ENCODE assay signal across 23 cellular contexts in the genomic region with DNA sequence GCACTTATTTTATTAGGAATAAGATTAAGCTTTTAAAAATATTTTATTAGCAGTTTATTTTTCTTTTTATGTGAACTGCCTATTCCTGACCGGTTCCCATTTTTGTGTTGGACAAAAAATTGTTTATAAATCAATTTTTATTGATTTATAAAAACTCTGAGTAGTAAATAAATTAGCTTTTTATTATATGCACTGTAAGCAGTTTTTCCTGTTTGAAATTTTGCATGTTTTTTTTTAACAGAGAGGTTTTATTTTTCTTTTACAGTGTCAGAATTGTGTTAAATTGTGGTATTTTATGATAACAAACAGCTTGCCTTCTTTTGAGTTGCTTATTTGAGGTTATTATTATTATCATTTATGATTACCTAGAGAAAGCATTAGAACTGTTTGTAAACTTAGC.
DNase-seq lines count a peak whose midpoint lies in the region; ATAC-seq, FAIRE-seq and TF ChIP-seq lines count a peak whose summit lies in the region.
"Had no signal": no experiment of that assay in that cellular context is flagged by ENCODE, and none has a peak within 500 bp of the region (broad histone marks: within the 10 kb centered on the region; RNA-seq: fewer than 3 reads in every experiment).

No MANE protein-coding gene starts in this region.

- TF ChIP-seq CTCF in 22Rv1 (IDR thresholded peaks at IDR 0.05) (no peak), A549 (IDR thresholded peaks at IDR 0.05) (no peak), K562 (IDR thresholded peaks at IDR 0.05 in 2 of 3, conservative IDR thresholded peaks at IDR 0.05 in 1 of 3; ENCODE audit: insufficient read depth in 2 of 3, low read depth in 1 of 3, low read length in 3 of 3) (no peak)

- H3K27ac ChIP-seq in 22Rv1: peak overlapping the region; percentile 70
- no peak overlapping the region for H3K27ac ChIP-seq in A549
- H3K27ac ChIP-seq in K562 (ENCODE audit: extremely low read depth, low read depth, low read length): no peak overlapping the region
- H3K27ac ChIP-seq: BLaER1 treated with 17β-estradiol and CSF1 and Interleukin-3, amounts not matched to agents 10 nM and 100 nM had no signal

- no peak overlapping the region for H3K9ac ChIP-seq in K562 (ENCODE audit: insufficient read depth in 1 of 2, low read depth in 2 of 2, low read length in 2 of 2)
- H3K9ac ChIP-seq: BLaER1 treated with 17β-estradiol and CSF1 and Interleukin-3, amounts not matched to agents 10 nM and 100 nM had no signal

- H3K79me2 ChIP-seq in K562 (ENCODE audit: control insufficient read depth, insufficient read depth, low read length): no peaks in the 10 kb centered on the region

- no peaks in the 10 kb centered on the region for H3K9me1 ChIP-seq in K562 (ENCODE audit: control insufficient read depth, insufficient read depth, low read length)

- intact Hi-C loops in K562 (cut with micrococcal nuclease): no loop called here

- ATAC-seq in A549 (no peak), K562 (no peak), HG02970 (IDR thresholded peaks at IDR 0.05; ENCODE audit: low FRiP score, unreplicated experiment) (no peak)
- ATAC-seq: HCT116 had no signal

- FAIRE-seq in A549 (lab: Jason Lieb, UNC) (peak; percentile 46), K562 (lab: Jason Lieb, UNC) (no peak), frontal cortex (lab: Jason Lieb, UNC) (peak; percentile 49)
- FAIRE-seq: GM12891, GM18507 had no signal

- DNase-seq in A549 (ENCODE audit: low read depth in 1 of 2, low spot score in 1 of 2): no peak
- no peak for DNase-seq in K562 (ENCODE audit: extremely low read depth in 1 of 4, low spot score in 3 of 4)
- no peak for DNase-seq in frontal cortex (ENCODE audit: low spot score in 2 of 2)
- no peak for DNase-seq in mesenteric fat pad (ENCODE audit: low spot score)
- no peak for DNase-seq in activated CD8-positive, alpha-beta memory T cell treated with anti-CD3 and anti-CD28 coated beads, Interleukin-2, amount 50 U/mL, for 4 hours
- no peak for DNase-seq in NCI-H1092 treated with DMSO at 0.1 percent for 48 hours (lab: John Stamatoyannopoulos, UW)
- DNase-seq: ACHN; AML-193; BE2C; Calu3; CD4-positive, alpha-beta T cell; CD8-positive, alpha-beta memory T cell; COR-L47; DMS79 treated with DMSO at 0.1 percent for 48 hours; GF-D8; GOT3; H9 had no signal

- CTCF ChIA-PET in A549 (lab: Yijun Ruan, JAX): no interaction called here
- CTCF ChIA-PET in K562 (lab: Yijun Ruan, JAX; ENCODE audit: low intra/inter-chr PET ratio): no interaction called here

- TF ChIP-seq POLR2A in A549 (IDR thresholded peaks at IDR 0.05; ENCODE audit: low read length) (no peak), K562 (conservative IDR thresholded peaks at IDR 0.05) (no peak)

- H3K36me3 ChIP-seq in K562 (ENCODE audit: control insufficient read depth, insufficient read depth, low read length): no peaks in the 10 kb centered on the region
- H3K36me3 ChIP-seq: BE2C; BLaER1 treated with 17β-estradiol and CSF1 and Interleukin-3, amounts not matched to agents 10 nM and 100 nM had no signal

- H3K4me3 ChIP-seq in A549 (no peak overlapping the region), K562 (no peak overlapping the region)
- H3K4me3 ChIP-seq: BLaER1 treated with 17β-estradiol and CSF1 and Interleukin-3, amounts not matched to agents 10 nM and 100 nM had no signal

- BruUV-seq in K562 (replicated peaks; lab: Mats Ljungman, UMichigan): no TSS peak

- TF ChIP-seq RAD21 in A549 (conservative IDR thresholded peaks at IDR 0.05 in 1 of 2, IDR thresholded peaks at IDR 0.05 in 1 of 2): no peak
- no peak for TF ChIP-seq RAD21 in K562 (CRISPR knock-in tag; conservative IDR thresholded peaks at IDR 0.05 in 1 of 2, IDR thresholded peaks at IDR 0.05 in 1 of 2)

- POLR2A ChIA-PET in A549 (lab: Yijun Ruan, JAX): no interaction called here
- POLR2A ChIA-PET in K562 (lab: Yijun Ruan, JAX): no interaction called here

- H4K20me1 ChIP-seq in K562 (replicated peaks; ENCODE audit: control insufficient read depth, insufficient read depth, low read length): no peaks in the 10 kb centered on the region
- H4K20me1 ChIP-seq: BLaER1 treated with 17β-estradiol and CSF1 and Interleukin-3, amounts not matched to agents 10 nM and 100 nM had no signal

- no peaks in the 10 kb centered on the region for H3K27me3 ChIP-seq in K562 (ENCODE audit: control insufficient read depth in 2 of 2, insufficient read depth in 2 of 2, low read length in 2 of 2)
- H3K27me3 ChIP-seq: BE2C; BLaER1 treated with 17β-estradiol and CSF1 and Interleukin-3, amounts not matched to agents 10 nM and 100 nM had no signal

- in situ Hi-C loops in K562 (cut with MboI): no loop called here

- no peak overlapping the region for H2AFZ ChIP-seq in K562 (ENCODE audit: low read depth, low read length)

- no peaks in the 10 kb centered on the region for H3K9me3 ChIP-seq in A549
- no peaks in the 10 kb centered on the region for H3K9me3 ChIP-seq in K562 (replicated peaks; ENCODE audit: control insufficient read depth, insufficient read depth, low read depth, low read length)
- H3K9me3 ChIP-seq: BE2C; BLaER1 treated with 17β-estradiol and CSF1 and Interleukin-3, amounts not matched to agents 10 nM and 100 nM had no signal

- H3K4me2 ChIP-seq in A549 (no peak overlapping the region), K562 (ENCODE audit: insufficient read depth, low read length) (no peak overlapping the region)
- H3K4me2 ChIP-seq: BLaER1 treated with 17β-estradiol and CSF1 and Interleukin-3, amounts not matched to agents 10 nM and 100 nM had no signal

- H3K4me1 ChIP-seq in A549 (no peaks in the 10 kb centered on the region), K562 (replicated peaks in 1 of 2; ENCODE audit: control insufficient read depth in 2 of 2, insufficient read depth in 2 of 2, low read length in 2 of 2) (no peaks in the 10 kb centered on the region)
- H3K4me1 ChIP-seq: BE2C; BLaER1 treated with 17β-estradiol and CSF1 and Interleukin-3, amounts not matched to agents 10 nM and 100 nM had no signal

- no peak for TF ChIP-seq EP300 in A549 (IDR thresholded peaks at IDR 0.05)
- no peak for TF ChIP-seq EP300 in K562 (IDR thresholded peaks at IDR 0.05; ENCODE audit: low read length)

- 84% methylated on average over 1 of the region's 1 CpG for WGBS in A549 (ENCODE audit: missing lambda C conversion rate)
- 8% methylated on average over 1 of the region's 1 CpG for WGBS in K562 (ENCODE audit: insufficient coverage, low coverage, missing lambda C conversion rate)

TF ChIP-seq in A549, 52 proteins besides CTCF, POLR2A, EP300 and RAD21:
- TF ChIP-seq MAFK (IDR thresholded peaks at IDR 0.05; ENCODE audit: partially characterized antibody) (peak; percentile 81), ATOH8 (CRISPR knock-in tag; IDR thresholded peaks at IDR 0.05; ENCODE audit: low read depth) (no peak)
TF ChIP-seq in A549: peak in this region for 1.

TF ChIP-seq in K562, 482 proteins besides CTCF, POLR2A, EP300 and RAD21 (continues in another document):
- TF ChIP-seq L3MBTL2 (IDR thresholded peaks at IDR 0.05) (no peak), ZBTB7A (IDR thresholded peaks at IDR 0.05; ENCODE audit: borderline replicate concordance, control insufficient read depth, low read depth, low read length) (no peak), ZNF551 (CRISPR knock-in tag; IDR thresholded peaks at IDR 0.05) (no peak), POLR2H (tag; IDR thresholded peaks at IDR 0.05; ENCODE audit: low read depth) (no peak), SMARCC2 (IDR thresholded peaks at IDR 0.05; ENCODE audit: low read depth) (no peak), ZNF232 (CRISPR knock-in tag; IDR thresholded peaks at IDR 0.05) (no peak), RNF2 (IDR thresholded peaks at IDR 0.05) (no peak), TSC22D4 (tag; IDR thresholded peaks at IDR 0.05) (no peak), C11orf30 (IDR thresholded peaks at IDR 0.05; ENCODE audit: low read depth) (peak; percentile 49; the same call in 1 of the 2 replicates), GMEB1 (CRISPR knock-in tag; IDR thresholded peaks at IDR 0.05) (no peak), ZBTB49 (CRISPR knock-in tag; IDR thresholded peaks at IDR 0.05; ENCODE audit: borderline replicate concordance) (no peak), MAFG (tag; conservative IDR thresholded peaks at IDR 0.05) (peak; percentile 32), LCOR (CRISPR knock-in tag; IDR thresholded peaks at IDR 0.05) (no peak), TRIM24 (IDR thresholded peaks at IDR 0.05) (no peak), RFX1 (IDR thresholded peaks at IDR 0.05) (no peak)
- TF ChIP-seq, protein P1, sequence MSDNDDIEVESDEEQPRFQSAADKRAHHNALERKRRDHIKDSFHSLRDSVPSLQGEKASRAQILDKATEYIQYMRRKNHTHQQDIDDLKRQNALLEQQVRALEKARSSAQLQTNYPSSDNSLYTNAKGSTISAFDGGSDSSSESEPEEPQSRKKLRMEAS (CRISPR knock-in tag; IDR thresholded peaks at IDR 0.05): no peak
